29 cellular contexts compared by ENCODE assay signal in the genomic region with DNA sequence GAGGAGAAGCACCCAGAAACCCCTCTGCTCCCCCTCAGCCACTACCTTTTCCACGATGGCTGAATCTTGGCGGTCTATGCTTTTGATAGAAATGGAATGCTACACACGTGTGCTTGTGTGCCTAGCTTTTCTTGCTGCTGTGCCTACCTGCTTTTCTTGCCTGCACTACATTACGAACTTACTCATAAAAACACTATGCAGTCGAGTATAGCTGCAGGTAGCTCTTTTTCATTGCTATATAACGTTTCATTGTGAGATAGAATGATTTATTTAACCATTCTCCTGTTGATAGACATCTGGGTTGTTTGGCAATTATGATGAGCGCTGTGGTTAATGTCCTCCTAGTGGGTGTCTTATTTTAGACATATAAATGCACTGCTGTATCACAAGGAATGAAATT.
"Had no signal": no experiment of that assay in that cellular context is flagged by ENCODE, and none has a peak within 500 bp of the region (broad histone marks: within the 10 kb centered on the region; RNA-seq: fewer than 3 reads in every experiment).

No MANE protein-coding gene starts in this region.

- H3K79me2 ChIP-seq: parathyroid adenoma had no signal

- FAIRE-seq: small intestine had no signal

- H3K9me3 ChIP-seq: breast epithelium, esophagus muscularis mucosa, left lung, lower lobe of right lung, psoas muscle, sigmoid colon, upper lobe of left lung, vagina had no signal

- ATAC-seq: heart right ventricle, left lung, lower lobe of right lung, natural killer cell, psoas muscle had no signal

- H3K4me2 ChIP-seq: neural progenitor cell had no signal

- H3K36me3 Mint-ChIP-seq: natural killer cell; neural progenitor cell; stimulated activated effector memory CD8-positive, alpha-beta T cell treated with anti-CD3 and anti-CD28 coated beads, Interleukin-12 subunit alpha, Interleukin-12 subunit beta, amount 100 ng/mL, for 72 hours had no signal

- DNase-seq: activated CD4-positive, alpha-beta memory T cell treated with anti-CD3 and anti-CD28 coated beads, Interleukin-2, amount 10 ng/mL, durations not matched to agents 7 days and 5 days; activated CD4-positive, alpha-beta T cell treated with anti-CD3 and anti-CD28 coated beads for 1 hour; activated CD4-positive, alpha-beta T cell treated with anti-CD3 and anti-CD28 coated beads, Interleukin-2, amount 10 ng/mL, durations not matched to agents 7 days and 5 days; activated naive CD8-positive, alpha-beta T cell treated with anti-CD3 and anti-CD28 coated beads, Interleukin-2, amount 50 U/mL, for 24 hours; activated T-cell treated with anti-CD3 and anti-CD28 coated beads, Interleukin-2, amount 50 U/mL, for 4 hours; amygdala; endodermal cell; foreskin melanocyte; heart right ventricle; left lung; lower lobe of right lung; natural killer cell; occipital lobe; psoas muscle; sigmoid colon; stimulated activated CD4-positive, alpha-beta T cell treated with anti-CD3 and anti-CD28 coated beads, Interleukin-4, amount 100 ng/mL, for 24 hours; upper lobe of left lung had no signal

- H3K27ac ChIP-seq: breast epithelium, lower lobe of right lung, neural progenitor cell, parathyroid adenoma, psoas muscle, upper lobe of left lung had no signal

- H3K9me3 Mint-ChIP-seq: activated naive CD4-positive, alpha-beta T cell treated with anti-CD3 and anti-CD28 coated beads, Interleukin-2, amount 50 U/mL, for 24 hours; activated naive CD8-positive, alpha-beta T cell treated with anti-CD3 and anti-CD28 coated beads, Interleukin-2, amount 50 U/mL, for 24 hours; central memory CD8-positive, alpha-beta T cell; endodermal cell; natural killer cell; neural progenitor cell; stimulated activated naive CD8-positive, alpha-beta T cell treated with anti-CD3 and anti-CD28 coated beads, Interleukin-15, Interleukin-2, amounts not matched to agents 100 ng/mL and 50 ng/mL, for 24 hours had no signal

- H3K4me3 Mint-ChIP-seq: activated CD4-positive, alpha-beta memory T cell treated with anti-CD3 and anti-CD28 coated beads, Interleukin-2, amount 10 ng/mL, durations not matched to agents 7 days and 5 days; activated CD4-positive, alpha-beta T cell treated with anti-CD3 and anti-CD28 coated beads, Interleukin-2, amount 10 ng/mL, durations not matched to agents 7 days and 5 days; activated naive CD8-positive, alpha-beta T cell treated with anti-CD3 and anti-CD28 coated beads, Interleukin-2, amount 50 U/mL, for 24 hours; activated T-cell treated with anti-CD3 and anti-CD28 coated beads, Interleukin-2, amount 50 U/mL, for 4 hours; central memory CD8-positive, alpha-beta T cell; dendritic cell treated with granulocyte-macrophage colony-stimulating factor and Interleukin-4, amounts not matched to agents 40 ng/mL and 50 ng/mL, for 4 days; endodermal cell; natural killer cell; neural progenitor cell; stimulated activated effector memory CD8-positive, alpha-beta T cell treated with anti-CD3 and anti-CD28 coated beads, Interleukin-12 subunit alpha, Interleukin-12 subunit beta, amount 100 ng/mL, for 72 hours; stimulated activated naive CD8-positive, alpha-beta T cell treated with anti-CD3 and anti-CD28 coated beads, Interleukin-15, Interleukin-2, amounts not matched to agents 100 ng/mL and 50 ng/mL, for 24 hours had no signal

- H3K4me3 ChIP-seq: breast epithelium, esophagus muscularis mucosa, heart right ventricle, left lung, lower lobe of right lung, neural progenitor cell, psoas muscle, sigmoid colon, upper lobe of left lung, vagina had no signal

- H3K27me3 ChIP-seq: breast epithelium, esophagus muscularis mucosa, heart right ventricle, left lung, neural progenitor cell, sigmoid colon, upper lobe of left lung, vagina had no signal

- H3K9ac ChIP-seq: neural progenitor cell, parathyroid adenoma had no signal

- H2AFZ ChIP-seq: parathyroid adenoma had no signal

- H3K4me1 ChIP-seq: breast epithelium had no signal

- H3K36me3 ChIP-seq: breast epithelium, esophagus muscularis mucosa, heart right ventricle, left lung, lower lobe of right lung, neural progenitor cell, sigmoid colon, upper lobe of left lung, vagina had no signal

- H3K27me3 Mint-ChIP-seq: activated CD4-positive, alpha-beta T cell treated with anti-CD3 and anti-CD28 coated beads, Interleukin-2, amount 10 ng/mL, durations not matched to agents 7 days and 5 days; activated naive CD4-positive, alpha-beta T cell treated with anti-CD3 and anti-CD28 coated beads, Interleukin-2, amount 50 U/mL, for 24 hours; activated naive CD8-positive, alpha-beta T cell treated with anti-CD3 and anti-CD28 coated beads, Interleukin-2, amount 50 U/mL, for 24 hours; stimulated activated naive CD8-positive, alpha-beta T cell treated with anti-CD3 and anti-CD28 coated beads, Interleukin-15, Interleukin-2, amounts not matched to agents 100 ng/mL and 50 ng/mL, for 24 hours had no signal

- H3K27ac Mint-ChIP-seq: activated CD4-positive, alpha-beta memory T cell treated with anti-CD3 and anti-CD28 coated beads, Interleukin-2, amount 10 ng/mL, durations not matched to agents 7 days and 5 days; activated CD4-positive, alpha-beta T cell treated with anti-CD3 and anti-CD28 coated beads, Interleukin-2, amount 10 ng/mL, durations not matched to agents 7 days and 5 days; activated naive CD4-positive, alpha-beta T cell treated with anti-CD3 and anti-CD28 coated beads, Interleukin-2, amount 50 U/mL, for 24 hours; activated naive CD8-positive, alpha-beta T cell treated with anti-CD3 and anti-CD28 coated beads, Interleukin-2, amount 50 U/mL, for 24 hours; activated T-helper 2 cell treated with anti-CD3 and anti-CD28 coated beads, Interferon-gamma antibody, Interleukin-2, Interleukin-4, amounts not matched to agents 10 μg/mL and 5 μg/mL and 100 μg/mL, durations not matched to agents 14 hours and 24 hours and 36 hours; endodermal cell; neural progenitor cell; stimulated activated effector memory CD8-positive, alpha-beta T cell treated with anti-CD3 and anti-CD28 coated beads, Interleukin-12 subunit alpha, Interleukin-12 subunit beta, amount 100 ng/mL, for 72 hours; stimulated activated naive CD8-positive, alpha-beta T cell treated with anti-CD3 and anti-CD28 coated beads, Interleukin-15, Interleukin-2, amounts not matched to agents 100 ng/mL and 50 ng/mL, for 24 hours had no signal
